ENCODE assay signal across 1 cellular context in genomic region chr10:67107670-67108069, GRCh38.
TF ChIP-seq lines count a peak whose summit lies in the region.

No MANE protein-coding gene starts in this region.

TF ChIP-seq in H1, 55 proteins besides CTCF, POLR2A, EP300 and RAD21:
- TF ChIP-seq RXRA (IDR thresholded peaks at IDR 0.05; ENCODE audit: insufficient read depth, low read depth, low read length): no peak
- no peak for TF ChIP-seq ATF2 (IDR thresholded peaks at IDR 0.05; ENCODE audit: low read length)
- no peak for TF ChIP-seq SIN3A (conservative IDR thresholded peaks at IDR 0.05 in 1 of 2, IDR thresholded peaks at IDR 0.05 in 1 of 2; ENCODE audit: low read depth in 1 of 2, low read length in 2 of 2)
- no peak for TF ChIP-seq TCF12 (IDR thresholded peaks at IDR 0.05; ENCODE audit: low read depth, low read length)
- no peak for TF ChIP-seq BRCA1 (IDR thresholded peaks at IDR 0.05; ENCODE audit: low read depth, low read length)
- TF ChIP-seq YY1 (IDR thresholded peaks at IDR 0.05; ENCODE audit: low read depth, low read length): no peak
- TF ChIP-seq KDM4A (IDR thresholded peaks at IDR 0.05; ENCODE audit: low read depth, low read length, severe bottlenecking): no peak
- no peak for TF ChIP-seq RFX5 (IDR thresholded peaks at IDR 0.05; ENCODE audit: borderline replicate concordance, low read depth, low read length)
- TF ChIP-seq JUND (IDR thresholded peaks at IDR 0.05; ENCODE audit: low read length): no peak
- TF ChIP-seq MAFK (IDR thresholded peaks at IDR 0.05; ENCODE audit: low read depth, low read length): no peak
- no peak for TF ChIP-seq JUN (IDR thresholded peaks at IDR 0.05; ENCODE audit: low read depth, low read length)
- TF ChIP-seq MAX (IDR thresholded peaks at IDR 0.05): no peak
- no peak for TF ChIP-seq CBX8 (IDR thresholded peaks at IDR 0.05; ENCODE audit: borderline replicate concordance, low read depth, low read length)
- no peak for TF ChIP-seq ZNF274 (IDR thresholded peaks at IDR 0.05; ENCODE audit: borderline replicate concordance, extremely low read depth, low read length)
- TF ChIP-seq TAF1 (IDR thresholded peaks at IDR 0.05; ENCODE audit: low read depth, low read length): no peak
- TF ChIP-seq GABPA (IDR thresholded peaks at IDR 0.05; ENCODE audit: borderline replicate concordance, insufficient read depth, low read length): no peak
